15 cellular contexts compared by ENCODE assay signal in genomic region chrX:123223409-123223808, GRCh38.
"Had no signal": no experiment of that assay in that cellular context is flagged by ENCODE, and none has a peak within 500 bp of the region (broad histone marks: within the 10 kb centered on the region; RNA-seq: fewer than 3 reads in every experiment).

No MANE protein-coding gene starts in this region.

- ATAC-seq: activated CD8-positive, alpha-beta memory T cell treated with anti-CD3 and anti-CD28 coated beads, Interleukin-2, amount 10 ng/mL, durations not matched to agents 7 days and 5 days; activated T-cell treated with anti-CD3 and anti-CD28 coated beads, Interleukin-2, amount 50 U/mL, for 4 hours; foreskin keratinocyte; left lobe of liver; natural killer cell; stimulated activated memory B cell treated with anti-CD40 and anti-IgM and Interleukin-4, amounts not matched to agents 10 μg/mL and 1 μg/mL and 100 μg/mL, for 72 hours had no signal

- DNase-seq: activated CD4-positive, alpha-beta T cell treated with anti-CD3 and anti-CD28 coated beads for 1 hour; activated CD4-positive, alpha-beta T cell treated with anti-CD3 and anti-CD28 coated beads, Interleukin-2, amount 50 U/mL, for 48 hours; activated CD8-positive, alpha-beta memory T cell treated with anti-CD3 and anti-CD28 coated beads, Interleukin-2, amount 10 ng/mL, durations not matched to agents 7 days and 5 days; activated gamma-delta T cell treated with Interleukin-2 at 50 U/mL for 16 hours; activated naive CD8-positive, alpha-beta T cell treated with anti-CD3 and anti-CD28 coated beads, Interleukin-2, amount 10 ng/mL, durations not matched to agents 7 days and 5 days; activated T-cell treated with anti-CD3 and anti-CD28 coated beads, Interleukin-2, amount 50 U/mL, for 4 hours; colonic mucosa; effector CD4-positive, alpha-beta T cell; foreskin keratinocyte; heart left ventricle; natural killer cell; small intestine; transverse colon had no signal
